In the genomic region with DNA sequence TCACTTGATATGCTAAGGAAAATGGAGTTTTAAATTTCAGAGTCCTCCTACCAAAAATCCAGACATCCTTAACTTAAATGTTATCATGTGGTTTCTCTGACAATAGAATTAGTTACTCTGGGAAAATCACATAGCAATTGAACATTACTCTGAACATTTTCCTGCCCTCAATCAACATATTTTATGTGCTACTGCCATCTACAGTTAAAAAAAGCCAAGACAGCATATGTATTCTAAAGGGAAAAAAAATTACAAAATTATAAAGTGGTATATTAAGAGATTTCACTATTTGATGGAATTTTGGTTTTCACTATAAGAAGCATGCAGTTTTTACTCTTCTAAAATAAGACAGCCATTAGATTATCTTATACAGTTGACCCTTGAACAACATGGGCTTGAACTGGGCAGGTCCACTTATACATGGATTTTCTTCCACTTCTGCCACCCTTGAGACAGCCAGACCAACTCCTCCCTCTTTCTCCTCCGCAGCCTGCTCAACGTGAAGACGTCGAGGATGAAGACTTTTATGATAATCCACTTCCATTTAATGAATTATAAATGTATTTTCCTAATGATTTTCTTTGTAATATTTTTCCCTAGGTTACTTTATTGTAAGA, we compare ENCODE assay signal across 9 cellular contexts.
DNase-seq lines count a peak whose midpoint lies in the region; FAIRE-seq and TF ChIP-seq lines count a peak whose summit lies in the region.
"Had no signal": no experiment of that assay in that cellular context is flagged by ENCODE, and none has a peak within 500 bp of the region (broad histone marks: within the 10 kb centered on the region; RNA-seq: fewer than 3 reads in every experiment).

No MANE protein-coding gene starts in this region.

- no peaks in the 10 kb centered on the region for H3K27me3 ChIP-seq in thyroid gland

- intact Hi-C loops in thyroid gland (cut with DNase I): no loop called here

- H3K4me1 ChIP-seq in thyroid gland: no peaks in the 10 kb centered on the region

- DNase-seq in GM10266 (ENCODE audit: extremely low spot score) (no peak), NCI-H2171 (lab: John Stamatoyannopoulos, UW) (peak; percentile 34), choroid plexus epithelial cell (ENCODE audit: low read depth) (peak; percentile 63), retinal pigment epithelial cell (ENCODE audit: low read depth) (no peak), thyroid gland (no peak), H54 (ENCODE audit: insufficient read length, low spot score) (no peak)
- no peak for DNase-seq in activated CD4-positive, CD25-positive, alpha-beta regulatory T cell treated with anti-CD3 and anti-CD28 coated beads, Interleukin-2, amount 50 U/mL, for 72 hours
- DNase-seq: RPMI8226 had no signal

- TF ChIP-seq CTCF in GM10266 (IDR thresholded peaks at IDR 0.05; ENCODE audit: control insufficient read depth, insufficient read depth, low read depth, missing control alignments) (peak; percentile 37), choroid plexus epithelial cell (conservative IDR thresholded peaks at IDR 0.05; ENCODE audit: low read depth, low read length) (peak; percentile 55), retinal pigment epithelial cell (conservative IDR thresholded peaks at IDR 0.05; ENCODE audit: low read depth, low read length) (peak; percentile 33), thyroid gland (IDR thresholded peaks at IDR 0.05) (peak in 3 of 6 experiments; percentile 26 to 36 (median 33))

- H3K27ac ChIP-seq in thyroid gland: no peak overlapping the region

- WGBS in thyroid gland, 2 donors: 50 to 52% methylated on average over 4 of the region's 4 CpGs

- H3K4me3 ChIP-seq in choroid plexus epithelial cell (ENCODE audit: low read depth, low read length) (no peak overlapping the region), retinal pigment epithelial cell (ENCODE audit: low read length) (no peak overlapping the region), thyroid gland (replicated peaks in 1 of 3) (no peak overlapping the region)
- H3K4me3 ChIP-seq: GM23338 had no signal

- TF ChIP-seq POLR2A in thyroid gland (IDR thresholded peaks at IDR 0.05): no peak
- no peak for TF ChIP-seq POLR2A in H54 (IDR thresholded peaks at IDR 0.05; ENCODE audit: low read depth, low read length)

- no peaks in the 10 kb centered on the region for H3K36me3 ChIP-seq in thyroid gland

- FAIRE-seq in H54 (lab: Jason Lieb, UNC): no peak

- no peaks in the 10 kb centered on the region for H3K9me3 ChIP-seq in thyroid gland

Comparison
In these comparisons a context has a peak if more than half of its experiments do, and no peak if none do; other contexts are left out.
1. DNase-seq: peak in NCI-H2171 (single experiment) and choroid plexus epithelial cell (single experiment); none in GM10266 (single experiment), retinal pigment epithelial cell (single experiment), activated CD4-positive, CD25-positive, alpha-beta regulatory T cell treated with anti-CD3 and anti-CD28 coated beads, Interleukin-2, amount 50 U/mL, for 72 hours (single experiment), thyroid gland (0 of 2) and H54 (single experiment).